Comparison of ENCODE assay signal across 18 cellular contexts in the genomic region with DNA sequence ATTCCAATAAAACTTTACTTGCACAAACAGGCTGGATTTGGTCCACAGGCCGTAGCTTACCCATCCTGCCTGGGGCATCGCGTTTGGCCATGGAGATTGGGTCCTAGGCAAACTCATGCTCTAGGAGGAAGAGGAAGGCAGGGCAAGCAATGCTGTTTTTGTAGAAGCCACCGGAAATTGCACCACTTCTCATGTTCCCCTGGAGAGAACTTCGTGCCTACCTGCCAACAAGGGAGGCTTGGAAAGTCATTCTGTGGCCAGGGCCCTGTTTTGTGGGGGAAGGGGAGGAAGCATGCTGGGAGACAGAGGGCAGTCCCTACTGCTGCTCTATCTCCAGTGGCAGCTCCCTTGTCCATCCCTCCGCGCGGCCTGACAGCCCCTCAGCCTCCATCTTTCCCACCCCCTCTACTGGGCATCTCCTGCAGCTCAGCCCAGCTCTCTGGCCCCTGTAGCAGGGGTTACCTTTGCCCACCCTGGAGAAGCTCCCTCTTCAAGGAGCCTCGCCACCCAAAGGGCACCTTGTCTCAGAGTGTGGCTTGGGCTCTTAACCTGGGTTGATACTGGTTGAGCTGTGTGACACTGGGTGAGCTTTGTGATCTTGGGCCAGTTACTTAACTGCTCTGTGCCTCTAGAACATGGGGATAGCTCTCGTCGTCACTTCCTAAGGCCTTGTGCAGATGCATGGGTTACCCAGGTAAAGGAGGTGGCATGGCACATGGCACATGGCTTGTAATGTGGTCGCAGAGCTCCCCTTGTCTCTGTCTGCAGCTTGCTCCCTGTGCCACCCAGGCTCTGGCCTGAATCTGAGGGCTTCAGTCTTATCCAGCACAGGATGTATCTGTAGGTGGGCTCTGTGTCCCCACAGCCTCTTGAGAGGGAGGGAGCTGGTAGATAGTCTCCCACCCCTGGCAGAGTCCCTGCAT. TPM values are rescaled to one million over a fixed set of nuclear protein-coding genes. Genes with fewer than 3 reads are reported as not detected.
A peak's percentile ranks its signal among the peaks of the same experiment; 100 is the strongest.
DNase-seq lines count a peak whose midpoint lies in the region; ATAC-seq and TF ChIP-seq lines count a peak whose summit lies in the region.
"Had no signal": no experiment of that assay in that cellular context is flagged by ENCODE, and none has a peak within 500 bp of the region (broad histone marks: within the 10 kb centered on the region; RNA-seq: fewer than 3 reads in every experiment).

No MANE protein-coding gene starts in this region.

- H3K27me3 Mint-ChIP-seq in CD4-positive, alpha-beta T cell = no peaks in the 10 kb centered on the region

- H3K9me3 Mint-ChIP-seq in CD4-positive, alpha-beta T cell = no peaks in the 10 kb centered on the region

- H2BK120ac ChIP-seq in neuronal stem cell (ENCODE audit: low read depth, low read length) = no peak overlapping the region

- no peak overlapping the region for H2BK5ac ChIP-seq in neuronal stem cell (ENCODE audit: low read length)

- H3K36me3 ChIP-seq in neuronal stem cell (replicated peaks in 1 of 2; ENCODE audit: control insufficient read depth in 2 of 2, insufficient read depth in 2 of 2, low read length in 2 of 2) = no peaks in the 10 kb centered on the region

- H3K4ac ChIP-seq in neuronal stem cell (ENCODE audit: low read length) = no peak overlapping the region

- POLR2A ChIA-PET in CD4-positive, alpha-beta T cell (lab: Charles Lee) = no interaction called here

- no peak overlapping the region for H2BK15ac ChIP-seq in neuronal stem cell (ENCODE audit: low read length)

- no peak overlapping the region for H3K27ac ChIP-seq in CD4-positive, alpha-beta T cell (ENCODE audit: low read depth, low read length)
- H3K27ac ChIP-seq in dorsolateral prefrontal cortex (peak overlapping the region in 2 of 59 donors; percentile 14 to 25), neuronal stem cell (replicated peaks; ENCODE audit: low read length) (no peak overlapping the region)
- H3K27ac ChIP-seq: esophagus muscularis mucosa had no signal

- no peak overlapping the region for H3K14ac ChIP-seq in neuronal stem cell (ENCODE audit: low read length)

- H3K4me3 ChIP-seq in dorsolateral prefrontal cortex = no peak overlapping the region
- H3K4me3 ChIP-seq in neuronal stem cell (ENCODE audit: low read length in 2 of 2) = no peak overlapping the region
- H3K4me3 ChIP-seq: esophagus muscularis mucosa had no signal

- peaks cover 32% of the 10 kb centered on the region for H3K36me3 Mint-ChIP-seq in CD4-positive, alpha-beta T cell (ENCODE audit: low read depth)

- peaks cover 0 to 4% of the 10 kb centered on the region in 2 donors for H3K4me1 ChIP-seq in neuronal stem cell (ENCODE audit: control insufficient read depth in 2 of 2, insufficient read depth in 1 of 2, low read depth in 1 of 2, low read length in 2 of 2)

- no peaks in the 10 kb centered on the region for H3K9me3 ChIP-seq in CD4-positive, alpha-beta T cell (ENCODE audit: control insufficient read depth, low read length)
- no peaks in the 10 kb centered on the region for H3K9me3 ChIP-seq in neuronal stem cell (replicated peaks in 1 of 2; ENCODE audit: control insufficient read depth in 2 of 2, insufficient read depth in 1 of 2, low read depth in 1 of 2, low read length in 2 of 2)
- H3K9me3 ChIP-seq: esophagus muscularis mucosa had no signal

- no peaks in the 10 kb centered on the region for H3K79me1 ChIP-seq in neuronal stem cell (ENCODE audit: low read depth, low read length)

- no peak overlapping the region for H2AFZ ChIP-seq in neuronal stem cell (ENCODE audit: low read length)

- WGBS in neuronal stem cell (ENCODE audit: extremely low coverage in 2 of 2, insufficient read length in 2 of 2, insufficient replicate concordance in 1 of 2), 2 donors = no CpG with 5 or more reads among the region's 12 CpGs

- H3K4me2 ChIP-seq in neuronal stem cell (ENCODE audit: insufficient read depth, low read length, poor library complexity, severe bottlenecking) = no peak overlapping the region

- no peak for TF ChIP-seq CTCF in CD4-positive, alpha-beta T cell (IDR thresholded peaks at IDR 0.05)
- no peak for TF ChIP-seq CTCF in dorsolateral prefrontal cortex (IDR thresholded peaks at IDR 0.05 in 54 of 56, conservative IDR thresholded peaks at IDR 0.05 in 2 of 56; ENCODE audit: low read depth in 1 of 56, partially characterized antibody in 56 of 56)

- no peak overlapping the region for H3K9ac ChIP-seq in neuronal stem cell (ENCODE audit: low read depth, low read length, poor library complexity)

- H2AK5ac ChIP-seq in neuronal stem cell (ENCODE audit: low read depth, low read length) = peak overlapping the region; percentile 22

- no peak overlapping the region for H3K18ac ChIP-seq in neuronal stem cell (ENCODE audit: low read length)

- no peaks in the 10 kb centered on the region for H3K27me3 ChIP-seq in CD4-positive, alpha-beta T cell (ENCODE audit: control insufficient read depth, insufficient read depth, low read length)
- H3K27me3 ChIP-seq in dorsolateral prefrontal cortex = no peaks in the 10 kb centered on the region
- H3K27me3 ChIP-seq in neuronal stem cell (ENCODE audit: control insufficient read depth in 3 of 3, insufficient read depth in 3 of 3, low read depth in 1 of 3, low read length in 3 of 3) = peaks cover 0 to 3% (median 3%) of the 10 kb centered on the region in 3 experiments
- H3K27me3 ChIP-seq: esophagus muscularis mucosa had no signal

- H4K8ac ChIP-seq in neuronal stem cell (ENCODE audit: low read depth, low read length) = no peak overlapping the region

- no peak overlapping the region for H2BK12ac ChIP-seq in neuronal stem cell (ENCODE audit: low read length)

- CTCF ChIA-PET in CD4-positive, alpha-beta T cell (lab: Charles Lee) = interaction anchor here (1.8 kb wide), 1 partner anchor 104 kb away, joined by 6 read pairs; no protein-coding TSS in a partner anchor

- peak in 1 of 10 experiments; percentile 30 for DNase-seq in CD4-positive, alpha-beta T cell
- peak; percentile 69 for DNase-seq in MV-4-11 (lab: John Stamatoyannopoulos, UW)
- peak in 9 of 10 donors; percentile 4 to 38 (median 20) for DNase-seq in dorsolateral prefrontal cortex
- DNase-seq in neuronal stem cell (ENCODE audit: low spot score) = no peak
- DNase-seq in effector CD4-positive, alpha-beta T cell = no peak
- no peak for DNase-seq in NCI-H1105 treated with DMSO at 0.1 percent for 48 hours (lab: John Stamatoyannopoulos, UW)
- DNase-seq in SHP77 (lab: John Stamatoyannopoulos, UW) = no peak
- DNase-seq: EL; HCEC 1CT; hypothalamus; NCI-H146; NCI-H526; SHP77 treated with DMSO at 0.1 percent for 48 hours; stimulated activated CD4-positive, alpha-beta T cell treated with anti-CD3 and anti-CD28 coated beads, Interleukin-4, amount 100 ng/mL, for 24 hours; stimulated activated naive CD4-positive, alpha-beta T cell treated with Interleukin-2 at 50 U/mL for 16 hours had no signal

- H3K27ac Mint-ChIP-seq in CD4-positive, alpha-beta T cell = peak overlapping the region; percentile 21

- intact Hi-C loops in CD4-positive, alpha-beta T cell (cut with DNase I, micrococcal nuclease) = loop anchor here in 1 of 2 experiments (10.0 kb wide), 4 partner anchors 446 to 1594 kb away; partner anchors contain the start of genes EEFSEC, RAB7A, RUVBL1 and SLC41A3
- intact Hi-C loops in dorsolateral prefrontal cortex (cut with DNase I) = loop anchor here in 1 of 2 donors (10.0 kb wide), 2 partner anchors 84 to 376 kb away; partner anchors contain the start of genes MCM2, SEC61A1 and TPRA1

- H3K4me3 Mint-ChIP-seq in CD4-positive, alpha-beta T cell = peak overlapping the region; percentile 51

- H3K23ac ChIP-seq in neuronal stem cell (ENCODE audit: low read depth, low read length, poor library complexity) = peak overlapping the region; percentile 27

- no peak for ATAC-seq in CD4-positive, alpha-beta T cell (ENCODE audit: poor library complexity)
- no peak for ATAC-seq in GM18498 (IDR thresholded peaks at IDR 0.05; ENCODE audit: unreplicated experiment)
- ATAC-seq: activated CD4-positive, CD25-positive, alpha-beta regulatory T cell treated with anti-CD3 and anti-CD28 coated beads, Interleukin-2, amount 50 U/mL, for 24 hours had no signal

- H3K4me1 Mint-ChIP-seq in CD4-positive, alpha-beta T cell (ENCODE audit: low read depth) = peaks cover 35% of the 10 kb centered on the region

- no peak overlapping the region for H4K91ac ChIP-seq in neuronal stem cell (ENCODE audit: low read depth, low read length, poor library complexity)

RNA-seq across cellular contexts. Expression of gene ABTB1, which starts 6.1 kb away (rescaled TPM):
- 100 to 1,000 TPM; 116 to 118 TPM for total RNA-seq in CD4-positive, alpha-beta T cell
- total RNA-seq in dorsolateral prefrontal cortex = 100 to 1,000 TPM in 24 of 120 experiments, 10 to 100 TPM in 96; 63.6 to 129 (median 87.7) TPM
- polyA plus RNA-seq in neuronal stem cell (2013, experiment 1 of 2) = 5.8 TPM
- polyA plus RNA-seq in neuronal stem cell (2013, experiment 2 of 2) = 6.1 TPM

RNA-seq across cellular contexts. Expression of gene PODXL2, which starts 49.9 kb away (rescaled TPM):
- total RNA-seq in CD4-positive, alpha-beta T cell = 1 to 10 TPM; 4.0 to 4.2 TPM
- total RNA-seq in dorsolateral prefrontal cortex = 100 to 1,000 TPM in 15 of 120 experiments, 10 to 100 TPM in 105; 40.0 to 112 (median 81.7) TPM
- 26.3 TPM for polyA plus RNA-seq in neuronal stem cell (2013, experiment 1 of 2)
- polyA plus RNA-seq in neuronal stem cell (2013, experiment 2 of 2) = 24.4 TPM

Comparison
In these comparisons a context has a peak if more than half of its experiments do, and no peak if none do; other contexts are left out.
1. DNase-seq: peak in MV-4-11 (single experiment) and dorsolateral prefrontal cortex (9 of 10); none in neuronal stem cell (single experiment), effector CD4-positive, alpha-beta T cell (single experiment), NCI-H1105 treated with DMSO at 0.1 percent for 48 hours (single experiment) and SHP77 (0 of 2).
2. RNA of gene PODXL2, which starts 49.9 kb away (total RNA-seq): 40.0 to 112 TPM in dorsolateral prefrontal cortex; 4.0 to 4.2 TPM in CD4-positive, alpha-beta T cell; every median in the first group is over 4 times any median in the second.